Comparison of ENCODE assay signal across 8 cellular contexts in genomic region chr10:61592581-61592980, GRCh38.
A peak's percentile ranks its signal among the peaks of the same experiment; 100 is the strongest.
DNase-seq lines count a peak whose midpoint lies in the region; ATAC-seq and TF ChIP-seq lines count a peak whose summit lies in the region.

No MANE protein-coding gene starts in this region.

- no peaks in the 10 kb centered on the region for H3K36me3 Mint-ChIP-seq in activated naive CD4-positive, alpha-beta T cell treated with anti-CD3 and anti-CD28 coated beads for 36 hours (ENCODE audit: low read depth)

- WGBS in prostate gland = 80% methylated on average over 2 of the region's 2 CpGs

- ATAC-seq in HG03139 (IDR thresholded peaks at IDR 0.05; ENCODE audit: unreplicated experiment) (peak; percentile 69), HG03196 (IDR thresholded peaks at IDR 0.05; ENCODE audit: unreplicated experiment) (no peak)

- no peaks in the 10 kb centered on the region for H3K4me1 Mint-ChIP-seq in activated naive CD4-positive, alpha-beta T cell treated with anti-CD3 and anti-CD28 coated beads for 36 hours (ENCODE audit: low read depth)

- H3K27ac Mint-ChIP-seq in activated naive CD4-positive, alpha-beta T cell treated with anti-CD3 and anti-CD28 coated beads for 36 hours = no peak overlapping the region

- no peak overlapping the region for H3K27ac ChIP-seq in prostate gland

- intact Hi-C loops in activated naive CD4-positive, alpha-beta T cell treated with anti-CD3 and anti-CD28 coated beads for 36 hours (cut with micrococcal nuclease) = loop anchor here (5.0 kb wide), 1 partner anchor 450 kb away; no protein-coding TSS in a partner anchor
- intact Hi-C loops in prostate gland (cut with DNase I) = no loop called here

- H3K4me1 ChIP-seq in adipocyte (ENCODE audit: control insufficient read depth, insufficient read depth, low read length) (no peaks in the 10 kb centered on the region), prostate gland (replicated peaks) (no peaks in the 10 kb centered on the region)

- H3K4me3 Mint-ChIP-seq in activated naive CD4-positive, alpha-beta T cell treated with anti-CD3 and anti-CD28 coated beads for 36 hours = no peak overlapping the region

- no peaks in the 10 kb centered on the region for H3K27me3 ChIP-seq in adipocyte (replicated peaks; ENCODE audit: control insufficient read depth, insufficient read depth, low read length)
- H3K27me3 ChIP-seq in prostate gland (replicated peaks; ENCODE audit: insufficient read depth) = no peaks in the 10 kb centered on the region

- no peaks in the 10 kb centered on the region for H3K9me3 Mint-ChIP-seq in activated naive CD4-positive, alpha-beta T cell treated with anti-CD3 and anti-CD28 coated beads for 36 hours

- peaks cover 6% of the 10 kb centered on the region for H3K27me3 Mint-ChIP-seq in activated naive CD4-positive, alpha-beta T cell treated with anti-CD3 and anti-CD28 coated beads for 36 hours (ENCODE audit: low read depth)

- H3K9ac ChIP-seq in adipocyte (ENCODE audit: low read length) = no peak overlapping the region

- no peak for TF ChIP-seq CTCF in prostate gland (IDR thresholded peaks at IDR 0.05)

- H3K9me3 ChIP-seq in adipocyte (ENCODE audit: control insufficient read depth, low read length) = no peaks in the 10 kb centered on the region
- H3K9me3 ChIP-seq in prostate gland = no peaks in the 10 kb centered on the region

- DNase-seq in DMS 273 (lab: John Stamatoyannopoulos, UW; ENCODE audit: unreplicated experiment) (peak; percentile 44), DMS 273 treated with DMSO at 0.1 percent for 48 hours (lab: John Stamatoyannopoulos, UW) (no peak), adipocyte (ENCODE audit: low read depth) (peak; percentile 3), pons (ENCODE audit: low spot score) (peak; percentile 20), prostate gland (ENCODE audit: low spot score) (no peak)
- DNase-seq in activated naive CD4-positive, alpha-beta T cell treated with anti-CD3 and anti-CD28 coated beads for 36 hours = no peak

- CTCF ChIA-PET in activated naive CD4-positive, alpha-beta T cell treated with anti-CD3 and anti-CD28 coated beads for 36 hours (lab: Charles Lee) = interaction anchor here (0.9 kb wide), 2 partner anchors 9 to 446 kb away, joined by 3 to 5 read pairs; no protein-coding TSS in a partner anchor

- H3K4me3 ChIP-seq in adipocyte (ENCODE audit: low read length) (no peak overlapping the region), prostate gland (no peak overlapping the region)

- no peak for TF ChIP-seq POLR2A in prostate gland (IDR thresholded peaks at IDR 0.05)

- H3K36me3 ChIP-seq in adipocyte (ENCODE audit: control insufficient read depth, insufficient read depth, low read length, severe bottlenecking) = no peaks in the 10 kb centered on the region
- no peaks in the 10 kb centered on the region for H3K36me3 ChIP-seq in prostate gland

Comparison
In these comparisons a context has a peak if more than half of its experiments do, and no peak if none do; other contexts are left out.
1. DNase-seq: peak in DMS 273 (single experiment), adipocyte (single experiment) and pons (single experiment); none in DMS 273 treated with DMSO at 0.1 percent for 48 hours (single experiment), activated naive CD4-positive, alpha-beta T cell treated with anti-CD3 and anti-CD28 coated beads for 36 hours (single experiment) and prostate gland (single experiment).